Comparison of ENCODE assay signal across 11 cellular contexts in the genomic region with DNA sequence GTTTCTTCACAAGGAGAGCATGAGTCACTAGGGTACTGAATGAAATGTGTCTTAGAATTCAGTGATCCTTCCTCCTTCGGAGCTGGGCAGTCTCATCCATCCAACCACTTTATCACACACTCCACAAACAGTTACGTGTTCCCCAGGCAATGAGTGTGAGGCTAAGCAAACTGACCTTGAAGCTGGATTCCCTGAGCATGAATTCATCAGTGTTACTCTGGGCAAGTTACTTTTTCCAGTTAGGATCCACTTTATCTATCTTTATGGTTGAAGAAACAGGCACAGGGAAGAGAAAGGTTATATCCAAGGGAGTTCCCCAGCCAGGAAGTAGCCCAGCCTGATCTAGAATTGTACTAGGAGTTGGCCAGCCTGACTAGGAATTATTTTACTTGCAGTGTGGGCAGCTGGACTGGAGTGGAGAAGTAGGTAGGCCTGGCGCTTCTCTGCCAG. TPM values are rescaled to one million over a fixed set of nuclear protein-coding genes. Genes with fewer than 3 reads are reported as not detected.
DNase-seq lines count a peak whose midpoint lies in the region; ATAC-seq lines count a peak whose summit lies in the region.
"Had no signal": no experiment of that assay in that cellular context is flagged by ENCODE, and none has a peak within 500 bp of the region (broad histone marks: within the 10 kb centered on the region; RNA-seq: fewer than 3 reads in every experiment).

No MANE protein-coding gene starts in this region.

- peaks cover 5% of the 10 kb centered on the region for H3K4me1 ChIP-seq in mesodermal cell (ENCODE audit: control insufficient read depth, insufficient read depth, low read length, poor library complexity, severe bottlenecking)
- H3K4me1 ChIP-seq: tibial artery had no signal

- H3K9me3 ChIP-seq in mesodermal cell (ENCODE audit: control insufficient read depth, low read length) = no peaks in the 10 kb centered on the region
- H3K9me3 ChIP-seq: tibial artery had no signal

- peak overlapping the region; percentile 70 for H3K27ac ChIP-seq in epithelial cell of prostate
- peak overlapping the region; percentile 55 for H3K27ac ChIP-seq in mesodermal cell (ENCODE audit: low read depth, low read length, severe bottlenecking)
- H3K27ac ChIP-seq: tibial artery had no signal

- no peak overlapping the region for H3K4me3 ChIP-seq in mesodermal cell (ENCODE audit: extremely low read depth, insufficient read depth, low read length, poor library complexity, severe bottlenecking)
- H3K4me3 ChIP-seq: tibial artery had no signal

- H3K36me3 ChIP-seq in mesodermal cell (ENCODE audit: control insufficient read depth, insufficient read depth, low read length) = no peaks in the 10 kb centered on the region
- H3K36me3 ChIP-seq: tibial artery had no signal

- DNase-seq in AG08396 (ENCODE audit: low spot score) = peak; percentile 53
- peak; percentile 31 for DNase-seq in MV-4-11 (lab: John Stamatoyannopoulos, UW)
- DNase-seq in epithelial cell of prostate (ENCODE audit: low read depth, low spot score) = peak; percentile 70
- DNase-seq in activated CD8-positive, alpha-beta memory T cell treated with anti-CD3 and anti-CD28 coated beads, Interleukin-2, amount 50 U/mL, for 48 hours = no peak
- DNase-seq in NCI-H2171 treated with DMSO at 0.1 percent for 48 hours (lab: John Stamatoyannopoulos, UW) = no peak
- DNase-seq: activated CD4-positive, alpha-beta T cell treated with anti-CD3 and anti-CD28 coated beads, Interleukin-2, amount 10 ng/mL, durations not matched to agents 24 days and 14 days; tibial artery had no signal

- WGBS in mesodermal cell (ENCODE audit: insufficient coverage in 2 of 2), 2 experiments = 83 to 100% methylated on average over 2 of the region's 3 CpGs

- ATAC-seq in HG02610 (IDR thresholded peaks at IDR 0.05; ENCODE audit: unreplicated experiment) (no peak), GM19351 (IDR thresholded peaks at IDR 0.05; ENCODE audit: unreplicated experiment) (no peak)

RNA-seq across cellular contexts. Expression of a gene that starts 17.1 kb away (rescaled TPM):
- polyA plus RNA-seq in mesodermal cell (2013, experiment 1 of 2) = not detected
- not detected for polyA plus RNA-seq in mesodermal cell (2013, experiment 2 of 2)
- polyA plus RNA-seq: IgD-negative memory B cell had no signal

Comparison
In these comparisons a context has a peak if more than half of its experiments do, and no peak if none do; other contexts are left out.
1. DNase-seq: peak in AG08396 (single experiment), MV-4-11 (single experiment) and epithelial cell of prostate (single experiment); none in activated CD8-positive, alpha-beta memory T cell treated with anti-CD3 and anti-CD28 coated beads, Interleukin-2, amount 50 U/mL, for 48 hours (single experiment) and NCI-H2171 treated with DMSO at 0.1 percent for 48 hours (single experiment).